In genomic region chr2:218876562-218877219, GRCh38 we compare ENCODE assay signal across 8 cellular contexts. TPM values are rescaled to one million over a fixed set of nuclear protein-coding genes. Genes with fewer than 3 reads are reported as not detected.
DNase-seq lines count a peak whose midpoint lies in the region; ATAC-seq and TF ChIP-seq lines count a peak whose summit lies in the region.

No MANE protein-coding gene starts in this region.

- peak; percentile 100 for TF ChIP-seq CTCF in Loucy (conservative IDR thresholded peaks at IDR 0.05; ENCODE audit: low read length)

- H3K9me3 Mint-ChIP-seq in activated naive CD4-positive, alpha-beta T cell treated with anti-CD3 and anti-CD28 coated beads for 36 hours, result no peaks in the 10 kb centered on the region
- H3K9me3 Mint-ChIP-seq in activated T-helper 17 cell treated with anti-CD3 and anti-CD28 coated beads, Interleukin-2, amount 50 U/mL, for 72 hours, result no peaks in the 10 kb centered on the region

- H3K36me3 ChIP-seq in Loucy (ENCODE audit: insufficient read depth, low read length) (no peaks in the 10 kb centered on the region), SJSA1 (no peaks in the 10 kb centered on the region)

- peak; percentile 16 for DNase-seq in DMS79 (lab: John Stamatoyannopoulos, UW)
- peak; percentile 60 to 72 for DNase-seq in SJSA1 (ENCODE audit: low read depth in 1 of 2, low spot score in 2 of 2)
- peak; percentile 86 for DNase-seq in activated naive CD4-positive, alpha-beta T cell treated with anti-CD3 and anti-CD28 coated beads for 36 hours
- peak; percentile 68 for DNase-seq in globus pallidus (ENCODE audit: low spot score)
- peak; percentile 78 for DNase-seq in pons (ENCODE audit: low spot score)

- no peaks in the 10 kb centered on the region for H3K79me2 ChIP-seq in Loucy (ENCODE audit: insufficient read depth, low read length)

- H3K4me1 Mint-ChIP-seq in activated naive CD4-positive, alpha-beta T cell treated with anti-CD3 and anti-CD28 coated beads for 36 hours (ENCODE audit: low read depth), result peaks cover 39% of the 10 kb centered on the region
- peaks cover 17% of the 10 kb centered on the region for H3K4me1 Mint-ChIP-seq in activated T-helper 17 cell treated with anti-CD3 and anti-CD28 coated beads, Interleukin-2, amount 50 U/mL, for 72 hours

- H3K27ac Mint-ChIP-seq in activated naive CD4-positive, alpha-beta T cell treated with anti-CD3 and anti-CD28 coated beads for 36 hours, result no peak overlapping the region
- H3K27ac Mint-ChIP-seq in activated T-helper 17 cell treated with anti-CD3 and anti-CD28 coated beads, Interleukin-2, amount 50 U/mL, for 72 hours, result no peak overlapping the region

- H3K4me3 ChIP-seq in Loucy (ENCODE audit: low read length, poor library complexity, severe bottlenecking) (no peak overlapping the region), SJSA1 (no peak overlapping the region)

- H2AFZ ChIP-seq in Loucy (ENCODE audit: low read length), result no peak overlapping the region

- no peak overlapping the region for H3K27ac ChIP-seq in SJSA1

- H3F3A ChIP-seq in Loucy (ENCODE audit: low read depth), result no peaks in the 10 kb centered on the region

- H3K27me3 Mint-ChIP-seq in activated naive CD4-positive, alpha-beta T cell treated with anti-CD3 and anti-CD28 coated beads for 36 hours (ENCODE audit: low read depth), result peaks cover 41% of the 10 kb centered on the region
- H3K27me3 Mint-ChIP-seq in activated T-helper 17 cell treated with anti-CD3 and anti-CD28 coated beads, Interleukin-2, amount 50 U/mL, for 72 hours, result peaks cover 26% of the 10 kb centered on the region

- no peaks in the 10 kb centered on the region for H4K20me1 ChIP-seq in Loucy (ENCODE audit: insufficient read depth, low read length, poor library complexity, severe bottlenecking)

- intact Hi-C loops in activated naive CD4-positive, alpha-beta T cell treated with anti-CD3 and anti-CD28 coated beads for 36 hours (cut with micrococcal nuclease), result loop anchor here (1.0 to 2.0 kb wide), 3 partner anchors 22 to 104 kb away; no protein-coding TSS in a partner anchor

- ATAC-seq in activated T-helper 17 cell treated with anti-CD3 and anti-CD28 coated beads, Interleukin-2, amount 50 U/mL, for 72 hours (replicated peaks), result no peak
- no peak for ATAC-seq in HG03159 (IDR thresholded peaks at IDR 0.05; ENCODE audit: unreplicated experiment)

- no peaks in the 10 kb centered on the region for H3K36me3 Mint-ChIP-seq in activated naive CD4-positive, alpha-beta T cell treated with anti-CD3 and anti-CD28 coated beads for 36 hours (ENCODE audit: low read depth)
- peaks cover 16% of the 10 kb centered on the region for H3K36me3 Mint-ChIP-seq in activated T-helper 17 cell treated with anti-CD3 and anti-CD28 coated beads, Interleukin-2, amount 50 U/mL, for 72 hours (ENCODE audit: low read depth)

- H3K27me3 ChIP-seq in Loucy (ENCODE audit: insufficient read depth, low read length, poor library complexity, severe bottlenecking), result no peaks in the 10 kb centered on the region
- peaks cover 70% of the 10 kb centered on the region for H3K27me3 ChIP-seq in SJSA1 (replicated peaks)

- no peak overlapping the region for H3K4me3 Mint-ChIP-seq in activated naive CD4-positive, alpha-beta T cell treated with anti-CD3 and anti-CD28 coated beads for 36 hours
- no peak overlapping the region for H3K4me3 Mint-ChIP-seq in activated T-helper 17 cell treated with anti-CD3 and anti-CD28 coated beads, Interleukin-2, amount 50 U/mL, for 72 hours

- CTCF ChIA-PET in activated naive CD4-positive, alpha-beta T cell treated with anti-CD3 and anti-CD28 coated beads for 36 hours (lab: Charles Lee), result interaction anchor here (0.5 to 19.0 kb wide), 27 partner anchors 9 to 385 kb away, joined by 3 to 947 read pairs (median 5); partner anchors contain the start of genes TTLL4 and WNT6

- no peaks in the 10 kb centered on the region for H3K9me2 ChIP-seq in Loucy (replicated peaks; ENCODE audit: low read depth, low read length)

- no peaks in the 10 kb centered on the region for H3K9me3 ChIP-seq in Loucy (ENCODE audit: insufficient read depth, low read depth, low read length)
- H3K9me3 ChIP-seq in SJSA1 (replicated peaks), result no peaks in the 10 kb centered on the region

- H3K4me1 ChIP-seq in Loucy (ENCODE audit: insufficient read depth, low read length, poor library complexity, severe bottlenecking), result peaks cover 17% of the 10 kb centered on the region
- H3K4me1 ChIP-seq in SJSA1 (replicated peaks), result no peaks in the 10 kb centered on the region

- no peak overlapping the region for H3K4me2 ChIP-seq in Loucy (ENCODE audit: low read depth, low read length, poor library complexity, severe bottlenecking)

- H3K9ac ChIP-seq in Loucy (ENCODE audit: low read depth, low read length, poor library complexity, severe bottlenecking), result no peak overlapping the region

RNA-seq across cellular contexts. Expression of gene WNT10A, which starts 4.0 kb away (rescaled TPM):
- total RNA-seq in SJSA1 (2014; rRNA removed; shearing (Covaris generic)), result not detected in 2 replicates
- 1 to 10 TPM; 1.1 to 1.3 TPM for total RNA-seq in activated naive CD4-positive, alpha-beta T cell treated with anti-CD3 and anti-CD28 coated beads for 36 hours
- total RNA-seq in activated T-helper 17 cell treated with anti-CD3 and anti-CD28 coated beads, Interleukin-2, amount 50 U/mL, for 72 hours, result 10 to 100 TPM in 1 of 2 donors, 1 to 10 TPM in 1; 1.0 to 49.8 TPM

RNA-seq across cellular contexts. Expression of gene WNT6, which starts 17.1 kb away (rescaled TPM):
- total RNA-seq in SJSA1 (2014; rRNA removed; shearing (Covaris generic)), result not detected in 2 replicates
- total RNA-seq in activated naive CD4-positive, alpha-beta T cell treated with anti-CD3 and anti-CD28 coated beads for 36 hours, result not detected
- total RNA-seq in activated T-helper 17 cell treated with anti-CD3 and anti-CD28 coated beads, Interleukin-2, amount 50 U/mL, for 72 hours, result under 1 TPM in 1 of 2 donors, not detected in 1; 0.29 TPM

RNA-seq across cellular contexts. Expression of gene PRKAG3, which starts 45.1 kb away (rescaled TPM):
- not detected in 2 replicates for total RNA-seq in SJSA1 (2014; rRNA removed; shearing (Covaris generic))
- not detected for total RNA-seq in activated naive CD4-positive, alpha-beta T cell treated with anti-CD3 and anti-CD28 coated beads for 36 hours
- total RNA-seq in activated T-helper 17 cell treated with anti-CD3 and anti-CD28 coated beads, Interleukin-2, amount 50 U/mL, for 72 hours, result not detected

Comparison
In these comparisons a context has a peak if more than half of its experiments do, and no peak if none do; other contexts are left out.
1. DNase-seq: peak in every context shown above with its lines; median percentile 86 in activated naive CD4-positive, alpha-beta T cell treated with anti-CD3 and anti-CD28 coated beads for 36 hours; 78 in pons; 68 in globus pallidus; 66 in SJSA1; 16 in DMS79.